ENCODE assay signal across 36 cellular contexts in the genomic region with DNA sequence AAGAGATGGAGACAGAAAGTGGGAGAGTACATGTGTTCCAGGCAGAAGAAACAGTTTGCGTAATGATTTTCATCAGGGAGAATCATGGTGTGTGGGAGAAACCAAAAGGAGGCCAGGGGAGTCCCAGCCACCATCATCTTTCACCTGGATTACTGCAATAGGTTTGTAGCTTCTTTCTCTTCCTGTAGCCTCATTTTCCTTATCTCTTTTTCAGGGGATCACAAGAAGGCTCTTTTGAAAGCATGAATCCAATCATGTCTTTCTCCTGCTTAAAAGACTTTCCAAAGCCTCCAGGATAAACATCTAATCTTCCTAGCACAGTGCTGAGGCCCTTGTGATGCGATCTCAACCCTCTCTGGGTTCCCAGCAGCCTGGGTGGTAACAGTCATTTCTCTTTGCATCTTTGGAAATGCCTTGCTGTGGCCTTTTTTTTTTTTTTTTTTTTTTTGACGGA.
"Had no signal": no experiment of that assay in that cellular context is flagged by ENCODE, and none has a peak within 500 bp of the region (broad histone marks: within the 10 kb centered on the region; RNA-seq: fewer than 3 reads in every experiment).

No MANE protein-coding gene starts in this region.

- H3K27ac Mint-ChIP-seq: activated CD4-positive, alpha-beta T cell treated with anti-CD3 and anti-CD28 coated beads, Interleukin-2, amount 10 ng/mL, durations not matched to agents 24 days and 14 days; activated CD8-positive, alpha-beta memory T cell treated with anti-CD3 and anti-CD28 coated beads, Interleukin-2, amount 10 ng/mL, durations not matched to agents 7 days and 5 days; activated naive CD8-positive, alpha-beta T cell treated with anti-CD3 and anti-CD28 coated beads for 36 hours had no signal

- H3K9me3 ChIP-seq: ascending aorta had no signal

- H3K36me3 Mint-ChIP-seq: activated CD8-positive, alpha-beta memory T cell treated with anti-CD3 and anti-CD28 coated beads, Interleukin-2, amount 10 ng/mL, durations not matched to agents 7 days and 5 days; activated naive CD8-positive, alpha-beta T cell treated with anti-CD3 and anti-CD28 coated beads for 36 hours had no signal

- H3K27me3 ChIP-seq: ascending aorta had no signal

- H2AFZ ChIP-seq: PC-9 had no signal

- DNase-seq: activated CD4-positive, alpha-beta T cell treated with anti-CD3 and anti-CD28 coated beads for 1 hour; activated CD4-positive, alpha-beta T cell treated with anti-CD3 and anti-CD28 coated beads, Interleukin-2, amount 10 ng/mL, durations not matched to agents 24 days and 14 days; activated CD4-positive, alpha-beta T cell treated with anti-CD3 and anti-CD28 coated beads, Interleukin-2, amount 50 U/mL, for 48 hours; activated CD4-positive, CD25-positive, alpha-beta regulatory T cell; activated CD8-positive, alpha-beta memory T cell treated with anti-CD3 and anti-CD28 coated beads for 24 hours; activated CD8-positive, alpha-beta memory T cell treated with anti-CD3 and anti-CD28 coated beads, Interleukin-2, amount 10 ng/mL, durations not matched to agents 7 days and 5 days; activated CD8-positive, alpha-beta memory T cell treated with anti-CD3 and anti-CD28 coated beads, Interleukin-2, amount 50 U/mL, for 48 hours; activated effector memory CD4-positive, alpha-beta T cell treated with anti-CD3 and anti-CD28 coated beads, Interleukin-2, amount 50 U/mL, for 16 hours; activated naive CD4-positive, alpha-beta T cell; activated naive CD4-positive, alpha-beta T cell treated with anti-CD3 and anti-CD28 coated beads, Interleukin-2, amount 50 U/mL, for 16 hours; activated naive CD8-positive, alpha-beta T cell treated with anti-CD3 and anti-CD28 coated beads for 36 hours; activated T-cell treated with anti-CD3 and anti-CD28 coated beads, Interleukin-2, amount 50 U/mL, for 48 hours; amygdala; MM.1S; NCI-H1048; NCI-H1436 treated with DMSO at 0.1 percent for 48 hours; NCI-H1694 treated with DMSO at 0.1 percent for 48 hours; NCI-H2029 treated with DMSO at 0.1 percent for 48 hours; NCI-H2107; NCI-H2171; NCI-H510A; NCI-H526; NCI-H748 treated with DMSO at 0.1 percent for 48 hours; NK-92 treated with Interleukin-12 subunit alpha and Interleukin-12 subunit beta, amount 100 ng/mL, for 24 hours; PC-9; SW 1271; T-helper 1 cell; T-helper 2 cell; T-helper 9 cell; WERI-Rb-1 had no signal

- H3K27ac ChIP-seq: ascending aorta, KMS-11, PC-9, RWPE1, WERI-Rb-1 had no signal

- H3K36me3 ChIP-seq: ascending aorta, WERI-Rb-1 had no signal

- H3K9me3 Mint-ChIP-seq: activated naive CD8-positive, alpha-beta T cell treated with anti-CD3 and anti-CD28 coated beads for 36 hours had no signal

- H3K4me3 ChIP-seq: ascending aorta, PC-9 had no signal

- H3K4me1 ChIP-seq: ascending aorta had no signal

- ATAC-seq: activated CD8-positive, alpha-beta memory T cell treated with anti-CD3 and anti-CD28 coated beads, Interleukin-2, amount 10 ng/mL, durations not matched to agents 7 days and 5 days; Right ventricle myocardium inferior had no signal

- H3K9ac ChIP-seq: KMS-11 had no signal

- H3K4me3 Mint-ChIP-seq: activated CD4-positive, alpha-beta T cell treated with anti-CD3 and anti-CD28 coated beads, Interleukin-2, amount 10 ng/mL, durations not matched to agents 24 days and 14 days; activated CD8-positive, alpha-beta memory T cell treated with anti-CD3 and anti-CD28 coated beads, Interleukin-2, amount 10 ng/mL, durations not matched to agents 7 days and 5 days; activated naive CD8-positive, alpha-beta T cell treated with anti-CD3 and anti-CD28 coated beads for 36 hours had no signal

- H3K27me3 Mint-ChIP-seq: activated CD8-positive, alpha-beta memory T cell treated with anti-CD3 and anti-CD28 coated beads, Interleukin-2, amount 10 ng/mL, durations not matched to agents 7 days and 5 days; activated naive CD8-positive, alpha-beta T cell treated with anti-CD3 and anti-CD28 coated beads for 36 hours had no signal

- H3K4me2 ChIP-seq: KMS-11, PC-9 had no signal

- FAIRE-seq: colon, RCC 7860 had no signal
